ENCODE assay signal across 12 cellular contexts in genomic region chr12:124730455-124730932, GRCh38.
DNase-seq lines count a peak whose midpoint lies in the region; ATAC-seq and TF ChIP-seq lines count a peak whose summit lies in the region.
"Had no signal": no experiment of that assay in that cellular context is flagged by ENCODE, and none has a peak within 500 bp of the region (broad histone marks: within the 10 kb centered on the region; RNA-seq: fewer than 3 reads in every experiment).

No MANE protein-coding gene starts in this region.

- peaks cover 0 to 36% (median 23%) of the 10 kb centered on the region in 4 donors for H3K4me1 ChIP-seq in tibial artery

- no peak for TF ChIP-seq CTCF in cardiac fibroblast (IDR thresholded peaks at IDR 0.05; ENCODE audit: low read depth, low read length)
- TF ChIP-seq CTCF in tibial artery (IDR thresholded peaks at IDR 0.05), result no peak

- H3K36me3 ChIP-seq in tibial artery, result no peaks in the 10 kb centered on the region

- H3K4me3 ChIP-seq in cardiac fibroblast (replicated peaks in 1 of 2; ENCODE audit: low read depth in 2 of 2, low read length in 2 of 2) (no peak overlapping the region), tibial artery (no peak overlapping the region)

- intact Hi-C loops in tibial artery (cut with DNase I; ENCODE audit: low total_unique reads), result no loop called here

- H3K27me3 ChIP-seq in tibial artery, result no peaks in the 10 kb centered on the region

- DNase-seq in NCI-H1417 (lab: John Stamatoyannopoulos, UW) (peak; percentile 58 to 82 (median 64)), NCI-H1417 treated with DMSO at 0.1 percent for 48 hours (lab: John Stamatoyannopoulos, UW) (no peak), cardiac fibroblast (ENCODE audit: low read depth in 2 of 2) (peak; percentile 55 to 93), kidney tubule cell (ENCODE audit: low spot score) (peak; percentile 88), tibial artery (no peak), GM19238 (ENCODE audit: insufficient read length, low spot score) (no peak)
- DNase-seq: activated CD4-positive, alpha-beta T cell treated with anti-CD3 and anti-CD28 coated beads for 1 hour; stimulated activated CD4-positive, alpha-beta T cell treated with anti-CD3 and anti-CD28 coated beads, Interleukin-4, amount 100 ng/mL, for 1 hour had no signal

- H3K27ac ChIP-seq in tibial artery, result peak overlapping the region; percentile 37 to 75
- H3K27ac ChIP-seq: KMS-11 had no signal

- ATAC-seq in GM18907 (IDR thresholded peaks at IDR 0.05; ENCODE audit: unreplicated experiment), result no peak
- ATAC-seq in HG02571 (IDR thresholded peaks at IDR 0.05; ENCODE audit: unreplicated experiment), result no peak
- ATAC-seq: esophagus mucosa had no signal

- H3K9me3 ChIP-seq in tibial artery, result peaks cover 0 to 7% (median 0%) of the 10 kb centered on the region in 3 donors

Comparison
In these comparisons a context has a peak if more than half of its experiments do, and no peak if none do; other contexts are left out.
1. DNase-seq: peak in NCI-H1417 (3 of 3), cardiac fibroblast (2 of 2) and kidney tubule cell (single experiment); none in NCI-H1417 treated with DMSO at 0.1 percent for 48 hours (single experiment), tibial artery (0 of 2) and GM19238 (single experiment).